ENCODE assay signal across 9 cellular contexts in genomic region chr2:104434363-104434792, GRCh38.
DNase-seq lines count a peak whose midpoint lies in the region; ATAC-seq, FAIRE-seq and TF ChIP-seq lines count a peak whose summit lies in the region.
"Had no signal": no experiment of that assay in that cellular context is flagged by ENCODE, and none has a peak within 500 bp of the region (broad histone marks: within the 10 kb centered on the region; RNA-seq: fewer than 3 reads in every experiment).

No MANE protein-coding gene starts in this region.

- H3K4me3 ChIP-seq in A549: peak overlapping the region; percentile 27
- peak overlapping the region; percentile 64 for H3K4me3 ChIP-seq in OCI-LY3 (ENCODE audit: low read length)
- H3K4me3 ChIP-seq in iPS DF 6.9 (ENCODE audit: low read length): no peak overlapping the region
- H3K4me3 ChIP-seq in stomach: peak overlapping the region; percentile 15 to 35 (median 24)
- H3K4me3 ChIP-seq: adrenal gland had no signal

- H3K36me3 Mint-ChIP-seq in activated T-helper 2 cell treated with anti-CD3 and anti-CD28 coated beads, Interferon-gamma antibody, Interleukin-2, Interleukin-4, amounts not matched to agents 10 μg/mL and 5 μg/mL and 100 μg/mL, durations not matched to agents 14 hours and 24 hours and 36 hours (ENCODE audit: low read depth): no peaks in the 10 kb centered on the region

- H2AFZ ChIP-seq in OCI-LY3 (ENCODE audit: low read depth, low read length): no peak overlapping the region

- H3K4me2 ChIP-seq in A549: peak overlapping the region; percentile 76
- H3K4me2 ChIP-seq in OCI-LY3 (ENCODE audit: low read length): peak overlapping the region; percentile 70

- peaks cover 3% of the 10 kb centered on the region for H3K4me1 Mint-ChIP-seq in activated T-helper 2 cell treated with anti-CD3 and anti-CD28 coated beads, Interferon-gamma antibody, Interleukin-2, Interleukin-4, amounts not matched to agents 10 μg/mL and 5 μg/mL and 100 μg/mL, durations not matched to agents 14 hours and 24 hours and 36 hours (ENCODE audit: low read depth)

- TF ChIP-seq EP300 in A549 (IDR thresholded peaks at IDR 0.05): no peak
- no peak for TF ChIP-seq EP300 in stomach (IDR thresholded peaks at IDR 0.05)

- H3K27me3 ChIP-seq in OCI-LY3 (ENCODE audit: low read depth, low read length) (peaks cover 25% of the 10 kb centered on the region), iPS DF 6.9 (ENCODE audit: control insufficient read depth, insufficient read depth, low read length) (no peaks in the 10 kb centered on the region), stomach (no peaks in the 10 kb centered on the region)
- H3K27me3 ChIP-seq: adrenal gland had no signal

- H3K27me3 Mint-ChIP-seq in activated T-helper 2 cell treated with anti-CD3 and anti-CD28 coated beads, Interferon-gamma antibody, Interleukin-2, Interleukin-4, amounts not matched to agents 10 μg/mL and 5 μg/mL and 100 μg/mL, durations not matched to agents 14 hours and 24 hours and 36 hours (ENCODE audit: low read depth): peaks cover 20% of the 10 kb centered on the region

- TF ChIP-seq RAD21 in A549 (conservative IDR thresholded peaks at IDR 0.05 in 1 of 2, IDR thresholded peaks at IDR 0.05 in 1 of 2): no peak

- H3K9me3 ChIP-seq in A549 (peaks cover 3% of the 10 kb centered on the region; the same call in 1 of the 3 replicates), OCI-LY3 (ENCODE audit: insufficient read depth, low read length) (no peaks in the 10 kb centered on the region), iPS DF 6.9 (ENCODE audit: control insufficient read depth, insufficient read depth, low read length) (no peaks in the 10 kb centered on the region), stomach (no peaks in the 10 kb centered on the region)
- H3K9me3 ChIP-seq: adrenal gland had no signal

- no peaks in the 10 kb centered on the region for H3K79me2 ChIP-seq in OCI-LY3 (ENCODE audit: low read length)

- H3K9ac ChIP-seq in OCI-LY3 (ENCODE audit: low read length): no peak overlapping the region

- 21% methylated on average over 13 of the region's 13 CpGs for WGBS in A549 (ENCODE audit: missing lambda C conversion rate)
- no CpG with 5 or more reads among the region's 13 CpGs for WGBS in iPS DF 6.9 (ENCODE audit: insufficient coverage, insufficient read length)
- WGBS in stomach, 5 donors: 4 to 20% (median 6%) methylated on average over 13 of the region's 13 CpGs

- CTCF ChIA-PET in A549 (lab: Yijun Ruan, JAX): no interaction called here

- H3K9me3 Mint-ChIP-seq in activated T-helper 2 cell treated with anti-CD3 and anti-CD28 coated beads, Interferon-gamma antibody, Interleukin-2, Interleukin-4, amounts not matched to agents 10 μg/mL and 5 μg/mL and 100 μg/mL, durations not matched to agents 14 hours and 24 hours and 36 hours: no peaks in the 10 kb centered on the region

- ATAC-seq in A549: peak in 1 of 2 experiments; percentile 50; a peak in 3 of 6 replicates
- ATAC-seq in GM18520 (IDR thresholded peaks at IDR 0.05; ENCODE audit: unreplicated experiment): peak; percentile 56
- peak; percentile 90 for ATAC-seq in HG03039 (IDR thresholded peaks at IDR 0.05; ENCODE audit: unreplicated experiment)

- intact Hi-C loops in stomach (cut with DNase I; ENCODE audit: low total_unique reads): no loop called here
- intact Hi-C loops in activated T-helper 2 cell treated with anti-CD3 and anti-CD28 coated beads, Interferon-gamma antibody, Interleukin-2, Interleukin-4, amounts not matched to agents 10 μg/mL and 5 μg/mL and 100 μg/mL, durations not matched to agents 14 hours and 24 hours and 36 hours (cut with micrococcal nuclease): no loop called here

- FAIRE-seq in A549 (lab: Jason Lieb, UNC): no peak

- no peak for TF ChIP-seq POLR2A in A549 (IDR thresholded peaks at IDR 0.05; ENCODE audit: low read length)
- TF ChIP-seq POLR2A in stomach (IDR thresholded peaks at IDR 0.05): no peak

- POLR2A ChIA-PET in A549 (lab: Yijun Ruan, JAX): no interaction called here

- H3K27ac ChIP-seq in A549 (peak overlapping the region; percentile 33 to 52; a peak in 4 of 6 replicates), OCI-LY3 (ENCODE audit: low read length) (no peak overlapping the region), iPS DF 6.9 (ENCODE audit: low read length) (no peak overlapping the region), stomach (peak overlapping the region in 1 of 5 donors; percentile 20)
- H3K27ac ChIP-seq: adrenal gland had no signal

- H3K4me3 Mint-ChIP-seq in activated T-helper 2 cell treated with anti-CD3 and anti-CD28 coated beads, Interferon-gamma antibody, Interleukin-2, Interleukin-4, amounts not matched to agents 10 μg/mL and 5 μg/mL and 100 μg/mL, durations not matched to agents 14 hours and 24 hours and 36 hours (ENCODE audit: low read depth): no peak overlapping the region

- no peak overlapping the region for H3K27ac Mint-ChIP-seq in activated T-helper 2 cell treated with anti-CD3 and anti-CD28 coated beads, Interferon-gamma antibody, Interleukin-2, Interleukin-4, amounts not matched to agents 10 μg/mL and 5 μg/mL and 100 μg/mL, durations not matched to agents 14 hours and 24 hours and 36 hours

- TF ChIP-seq CTCF in A549 (IDR thresholded peaks at IDR 0.05) (no peak), OCI-LY3 (IDR thresholded peaks at IDR 0.05; ENCODE audit: low read depth, low read length) (no peak), stomach (IDR thresholded peaks at IDR 0.05) (no peak)

- no peaks in the 10 kb centered on the region for H4K20me1 ChIP-seq in OCI-LY3 (ENCODE audit: insufficient read depth, low read length)

- H3K36me3 ChIP-seq in OCI-LY3 (replicated peaks; ENCODE audit: low read depth, low read length): no peaks in the 10 kb centered on the region
- no peaks in the 10 kb centered on the region for H3K36me3 ChIP-seq in iPS DF 6.9 (ENCODE audit: control insufficient read depth, insufficient read depth, low read length)
- no peaks in the 10 kb centered on the region for H3K36me3 ChIP-seq in stomach
- H3K36me3 ChIP-seq: adrenal gland had no signal

- DNase-seq in A549 (ENCODE audit: low read depth in 1 of 2, low spot score in 1 of 2): no peak
- peak; percentile 43 for DNase-seq in iPS DF 6.9 (ENCODE audit: low read depth, low spot score)
- DNase-seq in stomach: peak; percentile 66
- DNase-seq in activated T-helper 2 cell treated with anti-CD3 and anti-CD28 coated beads, Interferon-gamma antibody, Interleukin-2, Interleukin-4, amounts not matched to agents 10 μg/mL and 5 μg/mL and 100 μg/mL, durations not matched to agents 14 hours and 24 hours and 36 hours (ENCODE audit: low spot score): no peak
- no peak for DNase-seq in NCI-H1930 (lab: John Stamatoyannopoulos, UW)

- H3K4me1 ChIP-seq in A549 (no peaks in the 10 kb centered on the region), OCI-LY3 (ENCODE audit: low read length) (peaks cover 38% of the 10 kb centered on the region), iPS DF 6.9 (ENCODE audit: control insufficient read depth, insufficient read depth, low read length) (no peaks in the 10 kb centered on the region; the same call in 1 of the 2 replicates), stomach (no peaks in the 10 kb centered on the region)
- H3K4me1 ChIP-seq: adrenal gland had no signal

TF ChIP-seq in A549, 52 proteins besides CTCF, POLR2A, EP300 and RAD21:
- TF ChIP-seq JUNB (IDR thresholded peaks at IDR 0.05): no peak
- no peak for TF ChIP-seq KDM1A (IDR thresholded peaks at IDR 0.05; ENCODE audit: low read depth)
- TF ChIP-seq, protein P1, sequence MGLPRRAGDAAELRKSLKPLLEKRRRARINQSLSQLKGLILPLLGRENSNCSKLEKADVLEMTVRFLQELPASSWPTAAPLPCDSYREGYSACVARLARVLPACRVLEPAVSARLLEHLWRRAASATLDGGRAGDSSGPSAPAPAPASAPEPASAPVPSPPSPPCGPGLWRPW (IDR thresholded peaks at IDR 0.05): no peak
- TF ChIP-seq HDAC2 (IDR thresholded peaks at IDR 0.05): no peak
- no peak for TF ChIP-seq EHF (CRISPR knock-in tag; IDR thresholded peaks at IDR 0.05)
- no peak for TF ChIP-seq NFE2L2 (conservative IDR thresholded peaks at IDR 0.05; ENCODE audit: low read length)
- TF ChIP-seq PHF8 (IDR thresholded peaks at IDR 0.05; ENCODE audit: borderline replicate concordance, low read depth): no peak
- TF ChIP-seq MAZ (IDR thresholded peaks at IDR 0.05; ENCODE audit: borderline replicate concordance, low read depth, low read length): no peak
- no peak for TF ChIP-seq KDM5A (IDR thresholded peaks at IDR 0.05)
- TF ChIP-seq BCL3 (IDR thresholded peaks at IDR 0.05): no peak
- TF ChIP-seq MAFK (IDR thresholded peaks at IDR 0.05; ENCODE audit: partially characterized antibody): no peak
- TF ChIP-seq GATA3 (IDR thresholded peaks at IDR 0.05; ENCODE audit: borderline replicate concordance): no peak
- no peak for TF ChIP-seq HEYL (CRISPR knock-in tag; IDR thresholded peaks at IDR 0.05)
- TF ChIP-seq TFCP2L1 (CRISPR knock-in tag; IDR thresholded peaks at IDR 0.05): no peak
- no peak for TF ChIP-seq ZC3H11A (IDR thresholded peaks at IDR 0.05)
- no peak for TF ChIP-seq ZNF302 (CRISPR knock-in tag; IDR thresholded peaks at IDR 0.05)

Comparison
In these comparisons a context has a peak if more than half of its experiments do, and no peak if none do; other contexts are left out.
1. DNase-seq: peak in iPS DF 6.9 (single experiment) and stomach (single experiment); none in A549 (0 of 2), activated T-helper 2 cell treated with anti-CD3 and anti-CD28 coated beads, Interferon-gamma antibody, Interleukin-2, Interleukin-4, amounts not matched to agents 10 μg/mL and 5 μg/mL and 100 μg/mL, durations not matched to agents 14 hours and 24 hours and 36 hours (single experiment) and NCI-H1930 (0 of 2).
2. H3K27ac ChIP-seq: peak in A549 (2 of 2); none in OCI-LY3 (single experiment) and iPS DF 6.9 (single experiment).